Comparison of ENCODE assay signal across 17 cellular contexts in the genomic region with DNA sequence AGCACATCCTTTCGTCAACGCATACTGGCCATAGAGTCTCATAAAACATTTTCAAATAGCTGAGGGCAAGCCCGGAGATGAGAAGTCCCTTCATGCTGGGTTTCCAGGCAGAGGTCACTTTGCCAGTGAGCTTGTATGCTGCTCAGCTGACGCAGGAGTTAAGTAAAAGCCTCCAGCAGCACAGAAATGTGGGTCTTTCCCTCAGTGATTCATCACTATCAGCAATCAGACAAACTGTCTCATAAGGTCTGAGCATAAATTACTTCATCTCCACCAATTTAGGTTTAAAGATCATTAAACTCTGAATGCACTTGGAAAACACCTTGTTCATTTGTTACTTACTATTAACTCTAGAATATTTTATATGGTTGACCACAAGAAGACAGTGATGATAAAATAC.
DNase-seq lines count a peak whose midpoint lies in the region; ATAC-seq, FAIRE-seq and TF ChIP-seq lines count a peak whose summit lies in the region.
"Had no signal": no experiment of that assay in that cellular context is flagged by ENCODE, and none has a peak within 500 bp of the region (broad histone marks: within the 10 kb centered on the region; RNA-seq: fewer than 3 reads in every experiment).

No MANE protein-coding gene starts in this region.

- H3K9me1 ChIP-seq in keratinocyte (ENCODE audit: control insufficient read depth, extremely low read depth, insufficient read depth, low read length): no peaks in the 10 kb centered on the region

- H3K27ac ChIP-seq in GM23248 (peak overlapping the region; percentile 5; the same call in 1 of the 2 replicates), astrocyte (ENCODE audit: low read depth, low read length) (peak overlapping the region; percentile 3), keratinocyte (ENCODE audit: control insufficient read depth, insufficient read depth, low read length) (no peak overlapping the region)
- H3K27ac ChIP-seq: SK-N-MC had no signal

- no peak overlapping the region for H2AFZ ChIP-seq in GM23248
- H2AFZ ChIP-seq in astrocyte (ENCODE audit: low read depth, low read length): no peak overlapping the region
- no peak overlapping the region for H2AFZ ChIP-seq in keratinocyte (ENCODE audit: control insufficient read depth, low read length)

- FAIRE-seq in astrocyte (lab: Jason Lieb, UNC): no peak
- no peak for FAIRE-seq in keratinocyte (lab: Jason Lieb, UNC)

- H3K4me1 Mint-ChIP-seq in astrocyte (ENCODE audit: low read depth, unreplicated experiment): peaks cover 19% of the 10 kb centered on the region

- H3K4me1 ChIP-seq in GM23248 (ENCODE audit: insufficient read depth): peaks cover 17% of the 10 kb centered on the region
- H3K4me1 ChIP-seq in astrocyte (ENCODE audit: insufficient read depth, low read length): peaks cover 7% of the 10 kb centered on the region
- peaks cover 7% of the 10 kb centered on the region for H3K4me1 ChIP-seq in keratinocyte (ENCODE audit: control insufficient read depth, extremely low read depth, insufficient read depth, low read length)

- H3K4me3 ChIP-seq in AG04449 (ENCODE audit: low read depth, low read length): no peak overlapping the region
- H3K4me3 ChIP-seq in GM23248: no peak overlapping the region
- H3K4me3 ChIP-seq in astrocyte (ENCODE audit: insufficient read depth, low read depth, low read length): no peak overlapping the region
- H3K4me3 ChIP-seq in keratinocyte (ENCODE audit: control insufficient read depth in 2 of 3, extremely low read depth in 1 of 3, insufficient read depth in 2 of 3, low read depth in 1 of 3, low read length in 3 of 3): no peak overlapping the region
- H3K4me3 ChIP-seq: SK-N-MC, skin epidermis had no signal

- no peaks in the 10 kb centered on the region for H3K9me2 ChIP-seq in GM23248 (ENCODE audit: insufficient read depth)

- H3K36me3 ChIP-seq in GM23248 (ENCODE audit: low read depth): no peaks in the 10 kb centered on the region
- no peaks in the 10 kb centered on the region for H3K36me3 ChIP-seq in astrocyte (ENCODE audit: insufficient read depth, low read length)
- no peaks in the 10 kb centered on the region for H3K36me3 ChIP-seq in keratinocyte (ENCODE audit: control insufficient read depth in 2 of 2, extremely low read depth in 1 of 2, insufficient read depth in 2 of 2, low read length in 2 of 2)

- CTCF ChIA-PET in AG04449 (lab: Yijun Ruan, JAX): no interaction called here

- H4K20me1 ChIP-seq in GM23248 (ENCODE audit: insufficient read depth) (no peaks in the 10 kb centered on the region), astrocyte (ENCODE audit: insufficient read depth, low read length) (no peaks in the 10 kb centered on the region), keratinocyte (ENCODE audit: control insufficient read depth, extremely low read depth, insufficient read depth, low read length) (no peaks in the 10 kb centered on the region)

- in situ Hi-C loops in GM23248 (cut with MboI): no loop called here

- DNase-seq in AG04449 (ENCODE audit: low read depth, low spot score): peak; percentile 58
- DNase-seq in GM23248: peak; percentile 86
- DNase-seq in astrocyte (ENCODE audit: low read depth): peak; percentile 91
- peak; percentile 32 for DNase-seq in keratinocyte (ENCODE audit: low read depth, low spot score)
- DNase-seq in stimulated activated CD4-positive, alpha-beta T cell treated with anti-CD3 and anti-CD28 coated beads, Interleukin-1b, Interleukin-23, amount 100 ng/mL, for 48 hours: no peak
- DNase-seq: activated CD4-positive, CD25-positive, alpha-beta regulatory T cell treated with anti-CD3 and anti-CD28 coated beads, Interleukin-2, amount 50 U/mL, for 72 hours; foreskin melanocyte; left ventricle myocardium superior; NCI-H1417; NCI-H526; nephron progenitor cell had no signal

- H3K79me2 ChIP-seq in GM23248 (ENCODE audit: insufficient read depth): no peaks in the 10 kb centered on the region
- no peaks in the 10 kb centered on the region for H3K79me2 ChIP-seq in astrocyte (ENCODE audit: insufficient read depth, low read length)
- no peaks in the 10 kb centered on the region for H3K79me2 ChIP-seq in keratinocyte (ENCODE audit: control insufficient read depth, insufficient read depth, low read length)

- H3K27me3 ChIP-seq in GM23248 (replicated peaks; ENCODE audit: insufficient read depth): no peaks in the 10 kb centered on the region
- no peaks in the 10 kb centered on the region for H3K27me3 ChIP-seq in astrocyte (ENCODE audit: insufficient read depth, low read length)
- no peaks in the 10 kb centered on the region for H3K27me3 ChIP-seq in keratinocyte (ENCODE audit: control insufficient read depth, extremely low read depth, insufficient read depth, low read length)

- H3K9ac ChIP-seq in GM23248: no peak overlapping the region
- H3K9ac ChIP-seq in astrocyte (ENCODE audit: low read length): peak overlapping the region; percentile 2
- no peak overlapping the region for H3K9ac ChIP-seq in keratinocyte (ENCODE audit: control insufficient read depth, extremely low read depth, insufficient read depth, low read length)

- no peak overlapping the region for H3K27ac Mint-ChIP-seq in astrocyte (ENCODE audit: unreplicated experiment)
- H3K27ac Mint-ChIP-seq: CD14-positive monocyte, nephron progenitor cell had no signal

- H3K9me3 ChIP-seq in GM23248 (ENCODE audit: low read depth): no peaks in the 10 kb centered on the region
- H3K9me3 ChIP-seq in astrocyte (ENCODE audit: insufficient read depth, low read depth, low read length): no peaks in the 10 kb centered on the region
- H3K9me3 ChIP-seq in keratinocyte (ENCODE audit: control insufficient read depth, low read depth, low read length): no peaks in the 10 kb centered on the region

- H3K9me3 Mint-ChIP-seq in astrocyte (ENCODE audit: unreplicated experiment): no peaks in the 10 kb centered on the region
- H3K9me3 Mint-ChIP-seq: CD14-positive monocyte had no signal

- no peak overlapping the region for H3K4me3 Mint-ChIP-seq in astrocyte (ENCODE audit: unreplicated experiment)
- H3K4me3 Mint-ChIP-seq: CD14-positive monocyte, nephron progenitor cell had no signal

- 0 out of 2 replicates have a peak, but pooled peaks cover 5% of the 10 kb centered on the region for H3F3A ChIP-seq in GM23248 (ENCODE audit: insufficient read depth)

- POLR2A ChIA-PET in AG04449 (lab: Yijun Ruan, JAX): no interaction called here

- H3K27me3 Mint-ChIP-seq in astrocyte (ENCODE audit: low read depth, unreplicated experiment): peaks cover 5% of the 10 kb centered on the region

- dilution Hi-C loops in keratinocyte (cut with MboI; ENCODE audit: extremely low pct_ligation_motif_present, low sequenced_read_pairs): no loop called here

- 7 to 9% methylated on average over 4 of the region's 4 CpGs for WGBS in GM23248 (ENCODE audit: low coverage in 1 of 2, low lambda C conversion rate in 2 of 2, missing lambda C conversion rate in 2 of 2), 2 experiments

- H3K4me2 ChIP-seq in GM23248 (ENCODE audit: unreplicated experiment) (peak overlapping the region; percentile 10), astrocyte (ENCODE audit: low read length) (peak overlapping the region; percentile 33), keratinocyte (ENCODE audit: control insufficient read depth, extremely low read depth, insufficient read depth, low read depth, low read length) (no peak overlapping the region)

- TF ChIP-seq CTCF in AG04449 (IDR thresholded peaks at IDR 0.05; ENCODE audit: insufficient read depth, low read length, missing control alignments) (no peak), astrocyte (IDR thresholded peaks at IDR 0.05; ENCODE audit: insufficient read depth, low read depth, low read length) (no peak), keratinocyte (optimal IDR thresholded peaks at IDR 0.05 in 1 of 3, IDR thresholded peaks at IDR 0.05 in 1 of 3, conservative IDR thresholded peaks at IDR 0.05 in 1 of 3; ENCODE audit: extremely low read depth in 1 of 3, insufficient read depth in 2 of 3, low read length in 3 of 3) (no peak)

- no peak for ATAC-seq in GM19328 (IDR thresholded peaks at IDR 0.05; ENCODE audit: unreplicated experiment)
- no peak for ATAC-seq in HG03378 (IDR thresholded peaks at IDR 0.05; ENCODE audit: unreplicated experiment)
- ATAC-seq in HG02981 (IDR thresholded peaks at IDR 0.05; ENCODE audit: unreplicated experiment): no peak
- ATAC-seq: left ventricle myocardium superior had no signal

- H3K36me3 Mint-ChIP-seq in astrocyte (ENCODE audit: low read depth, unreplicated experiment): no peaks in the 10 kb centered on the region
- H3K36me3 Mint-ChIP-seq: CD14-positive monocyte had no signal
